In the genomic region with DNA sequence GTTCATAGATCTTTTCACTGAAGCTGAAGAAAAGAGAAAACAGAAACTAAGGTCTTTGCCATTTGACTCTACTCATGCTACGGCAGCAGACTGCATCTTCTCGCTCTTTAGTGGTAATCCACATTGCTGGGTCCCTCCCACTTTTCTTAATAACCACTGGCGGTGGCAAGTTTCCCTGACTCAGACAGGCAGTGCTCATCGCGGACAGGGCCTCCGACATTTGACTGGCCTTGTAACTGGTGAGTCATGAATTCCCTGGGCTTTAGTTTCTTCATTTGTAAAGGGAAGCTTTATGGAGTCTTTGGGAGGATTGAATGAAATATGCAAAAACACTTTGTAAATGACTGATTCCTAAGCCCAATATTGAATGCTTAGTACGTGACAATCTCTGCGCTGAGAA, we compare ENCODE assay signal across 12 cellular contexts.
DNase-seq lines count a peak whose midpoint lies in the region; ATAC-seq, FAIRE-seq and TF ChIP-seq lines count a peak whose summit lies in the region.
"Had no signal": no experiment of that assay in that cellular context is flagged by ENCODE, and none has a peak within 500 bp of the region (broad histone marks: within the 10 kb centered on the region; RNA-seq: fewer than 3 reads in every experiment).

No MANE protein-coding gene starts in this region.

- peaks cover 37% of the 10 kb centered on the region for H3K4me1 Mint-ChIP-seq in astrocyte (ENCODE audit: low read depth, unreplicated experiment)
- H3K4me1 Mint-ChIP-seq in neural progenitor cell = peaks cover 9% of the 10 kb centered on the region
- H3K4me1 Mint-ChIP-seq: B cell had no signal

- peak; percentile 99 for FAIRE-seq in astrocyte (lab: Jason Lieb, UNC)
- FAIRE-seq: colon had no signal

- H3K4me2 ChIP-seq in astrocyte (ENCODE audit: low read length) (peak overlapping the region; percentile 80), neural progenitor cell (no peak overlapping the region)

- no peaks in the 10 kb centered on the region for H3K27me3 ChIP-seq in astrocyte (ENCODE audit: insufficient read depth, low read length)
- H3K27me3 ChIP-seq in iPS DF 6.9 (ENCODE audit: control insufficient read depth, insufficient read depth, low read length) = no peaks in the 10 kb centered on the region
- H3K27me3 ChIP-seq in neural progenitor cell = no peaks in the 10 kb centered on the region

- H3K4me3 Mint-ChIP-seq in astrocyte (ENCODE audit: unreplicated experiment) (peak overlapping the region; percentile 35), neural progenitor cell (no peak overlapping the region)
- H3K4me3 Mint-ChIP-seq: B cell had no signal

- ATAC-seq in Right ventricle myocardium inferior = peak; percentile 72

- H3K4me1 ChIP-seq in astrocyte (ENCODE audit: insufficient read depth, low read length) (peaks cover 41% of the 10 kb centered on the region), iPS DF 6.9 (ENCODE audit: control insufficient read depth, insufficient read depth, low read length) (no peaks in the 10 kb centered on the region), neural progenitor cell (no peaks in the 10 kb centered on the region)

- no peaks in the 10 kb centered on the region for H3F3A ChIP-seq in neural progenitor cell (ENCODE audit: low read depth)

- H3K9me3 Mint-ChIP-seq in astrocyte (ENCODE audit: unreplicated experiment) (peaks cover 7% of the 10 kb centered on the region), neural progenitor cell (no peaks in the 10 kb centered on the region)

- no peak for TF ChIP-seq CTCF in astrocyte (IDR thresholded peaks at IDR 0.05; ENCODE audit: insufficient read depth, low read depth, low read length)
- TF ChIP-seq CTCF in neural progenitor cell (IDR thresholded peaks at IDR 0.05) = no peak

- H3K36me3 ChIP-seq in astrocyte (ENCODE audit: insufficient read depth, low read length) = no peaks in the 10 kb centered on the region
- no peaks in the 10 kb centered on the region for H3K36me3 ChIP-seq in iPS DF 6.9 (ENCODE audit: control insufficient read depth, insufficient read depth, low read length)
- H3K36me3 ChIP-seq in neural progenitor cell = no peaks in the 10 kb centered on the region

- H3K4me3 ChIP-seq in astrocyte (ENCODE audit: insufficient read depth, low read depth, low read length) = peak overlapping the region; percentile 46
- no peak overlapping the region for H3K4me3 ChIP-seq in iPS DF 6.9 (ENCODE audit: low read length)
- H3K4me3 ChIP-seq in neural progenitor cell = no peak overlapping the region

- DNase-seq in Right ventricle myocardium inferior (ENCODE audit: missing footprints) = peak; percentile 67
- DNase-seq in cardiac septum (ENCODE audit: low spot score) = no peak
- DNase-seq in astrocyte (ENCODE audit: low read depth) = peak; percentile 98
- peak; percentile 7 for DNase-seq in iPS DF 6.9 (ENCODE audit: low read depth, low spot score)
- DNase-seq in NCI-H2227 (lab: John Stamatoyannopoulos, UW; ENCODE audit: unreplicated experiment) = no peak
- DNase-seq in neural progenitor cell (ENCODE audit: low spot score) = no peak
- no peak for DNase-seq in activated CD4-positive, CD25-positive, alpha-beta regulatory T cell treated with anti-CD3 and anti-CD28 coated beads, Interleukin-2, amount 50 U/mL, for 72 hours
- DNase-seq in activated naive CD4-positive, alpha-beta T cell treated with anti-CD3 and anti-CD28 coated beads, Interleukin-2, amount 50 U/mL, for 16 hours = no peak
- DNase-seq: activated CD4-positive, alpha-beta T cell treated with anti-CD3 and anti-CD28 coated beads, Interleukin-2, amount 50 U/mL, for 48 hours; NCI-H510A had no signal

- H3K27me3 Mint-ChIP-seq in astrocyte (ENCODE audit: low read depth, unreplicated experiment) = no peaks in the 10 kb centered on the region
- no peaks in the 10 kb centered on the region for H3K27me3 Mint-ChIP-seq in neural progenitor cell (ENCODE audit: insufficient read depth, low read depth)

- H3K36me3 Mint-ChIP-seq in astrocyte (ENCODE audit: low read depth, unreplicated experiment) = no peaks in the 10 kb centered on the region
- H3K36me3 Mint-ChIP-seq in neural progenitor cell = no peaks in the 10 kb centered on the region

- no peaks in the 10 kb centered on the region for H3K79me2 ChIP-seq in astrocyte (ENCODE audit: insufficient read depth, low read length)
- no peaks in the 10 kb centered on the region for H3K79me2 ChIP-seq in neural progenitor cell (ENCODE audit: low read depth)

- H4K20me1 ChIP-seq in astrocyte (ENCODE audit: insufficient read depth, low read length) (no peaks in the 10 kb centered on the region), neural progenitor cell (ENCODE audit: low read depth) (no peaks in the 10 kb centered on the region)

- H3K9me3 ChIP-seq in astrocyte (ENCODE audit: insufficient read depth, low read depth, low read length) (no peaks in the 10 kb centered on the region), iPS DF 6.9 (ENCODE audit: control insufficient read depth, insufficient read depth, low read length) (no peaks in the 10 kb centered on the region), neural progenitor cell (ENCODE audit: low read depth) (no peaks in the 10 kb centered on the region)

- H3K9ac ChIP-seq in astrocyte (ENCODE audit: low read length) = peak overlapping the region; percentile 72
- no peak overlapping the region for H3K9ac ChIP-seq in neural progenitor cell

- peak overlapping the region; percentile 43 for H2AFZ ChIP-seq in astrocyte (ENCODE audit: low read depth, low read length)
- H2AFZ ChIP-seq in neural progenitor cell (replicated peaks) = no peak overlapping the region

- intact Hi-C loops in Right ventricle myocardium inferior (cut with DNase I) = no loop called here
- intact Hi-C loops in cardiac septum (cut with DNase I) = no loop called here

- peak overlapping the region; percentile 90 for H3K27ac ChIP-seq in astrocyte (ENCODE audit: low read depth, low read length)
- H3K27ac ChIP-seq in iPS DF 6.9 (ENCODE audit: low read length) = no peak overlapping the region
- no peak overlapping the region for H3K27ac ChIP-seq in neural progenitor cell

- H3K27ac Mint-ChIP-seq in astrocyte (ENCODE audit: unreplicated experiment) (peak overlapping the region; percentile 96), neural progenitor cell (no peak overlapping the region)
- H3K27ac Mint-ChIP-seq: B cell had no signal

- WGBS in iPS DF 6.9 (ENCODE audit: insufficient coverage, insufficient read length) = no CpG with 5 or more reads among the region's 8 CpGs

Comparison
In these comparisons a context has a peak if more than half of its experiments do, and no peak if none do; other contexts are left out.
1. DNase-seq: peak in Right ventricle myocardium inferior (single experiment), astrocyte (single experiment) and iPS DF 6.9 (single experiment); none in cardiac septum (single experiment), NCI-H2227 (single experiment), neural progenitor cell (single experiment), activated CD4-positive, CD25-positive, alpha-beta regulatory T cell treated with anti-CD3 and anti-CD28 coated beads, Interleukin-2, amount 50 U/mL, for 72 hours (single experiment) and activated naive CD4-positive, alpha-beta T cell treated with anti-CD3 and anti-CD28 coated beads, Interleukin-2, amount 50 U/mL, for 16 hours (single experiment).